ENCODE assay signal across 9 cellular contexts in genomic region chr14:74459289-74459946, GRCh38. TPM values are rescaled to one million over a fixed set of nuclear protein-coding genes. Genes with fewer than 3 reads are reported as not detected.
DNase-seq lines count a peak whose midpoint lies in the region; ATAC-seq, FAIRE-seq and TF ChIP-seq lines count a peak whose summit lies in the region.
"Had no signal": no experiment of that assay in that cellular context is flagged by ENCODE, and none has a peak within 500 bp of the region (broad histone marks: within the 10 kb centered on the region; RNA-seq: fewer than 3 reads in every experiment).

No MANE protein-coding gene starts in this region.

- no TSS peak for BruUV-seq in GM12878 (replicated peaks; lab: Mats Ljungman, UMichigan)

- POLR2A ChIA-PET in GM12878 (lab: Charles Lee), result no interaction called here

- H4K20me1 ChIP-seq in GM12878 (ENCODE audit: control insufficient read depth, insufficient read depth), result no peaks in the 10 kb centered on the region

- H3K9me3 ChIP-seq in GM12878 (replicated peaks; ENCODE audit: control insufficient read depth, insufficient read depth, low read length) (no peaks in the 10 kb centered on the region), tibial artery (no peaks in the 10 kb centered on the region)

- TF ChIP-seq CTCF in GM12878 (IDR thresholded peaks at IDR 0.05 in 2 of 3, conservative IDR thresholded peaks at IDR 0.05 in 1 of 3; ENCODE audit: control insufficient read depth in 2 of 3, extremely low read depth in 1 of 3, insufficient read depth in 1 of 3, low read depth in 3 of 3, low read length in 3 of 3) (peak; percentile 54 to 74 (median 61)), tibial artery (IDR thresholded peaks at IDR 0.05) (peak; percentile 40 to 45)

- H3K9ac ChIP-seq in GM12878 (ENCODE audit: control insufficient read depth, insufficient read depth, low read length), result no peak overlapping the region

- H3K27ac ChIP-seq in GM12878 (ENCODE audit: control insufficient read depth, insufficient read depth) (no peak overlapping the region), tibial artery (no peak overlapping the region)
- H3K27ac ChIP-seq: epithelial cell of prostate had no signal

- H3K4me2 ChIP-seq in GM12878 (ENCODE audit: control insufficient read depth, insufficient read depth), result no peak overlapping the region

- DNase-seq in AML-193 (lab: John Stamatoyannopoulos, UW) (peak; percentile 13 to 22), HCEC 1CT (peak; percentile 79), RPMI7951 (ENCODE audit: low read depth) (peak; percentile 70), GM12878 (ENCODE audit: low read depth, low spot score) (no peak), left kidney (ENCODE audit: low read depth, low spot score) (peak; percentile 34), tibial artery (peak in 1 of 2 donors; percentile 42), SHP77 treated with DMSO at 0.1 percent for 48 hours (lab: John Stamatoyannopoulos, UW) (no peak)
- no peak for DNase-seq in effector CD8-positive, alpha-beta T cell (lab: John Stamatoyannopoulos, UW)

- intact Hi-C loops in GM12878 (cut with micrococcal nuclease; ENCODE audit: unreplicated experiment), result no loop called here
- intact Hi-C loops in tibial artery (cut with DNase I; ENCODE audit: low total_unique reads), result no loop called here

- peak; percentile 69 for FAIRE-seq in GM12878 (lab: Jason Lieb, UNC)

- WGBS in GM12878 (ENCODE audit: insufficient coverage, insufficient replicate concordance, low lambda C conversion rate, missing lambda C conversion rate), result 37% methylated on average over 10 of the region's 10 CpGs

- no peak for TF ChIP-seq EP300 in GM12878 (IDR thresholded peaks at IDR 0.05; ENCODE audit: borderline replicate concordance in 1 of 2, control insufficient read depth in 1 of 2, low read depth in 2 of 2, low read length in 2 of 2)

- SMC1A ChIA-PET in GM12878 (lab: Charles Lee; ENCODE audit: uncharacterized antibody, unreplicated experiment), result interaction anchor here (1.3 kb wide), 1 partner anchor 31 kb away, joined by 5 read pairs; no protein-coding TSS in a partner anchor

- TF ChIP-seq POLR2A in GM12878 (IDR thresholded peaks at IDR 0.05; ENCODE audit: low read depth, low read length), result no peak

- RAD21 ChIA-PET in GM12878 (lab: Charles Lee; ENCODE audit: unreplicated experiment), result no interaction called here

- H3K27me3 ChIP-seq in GM12878 (replicated peaks in 1 of 2; ENCODE audit: control insufficient read depth in 2 of 2, insufficient read depth in 2 of 2, low read length in 1 of 2) (peaks cover 0 to 5% of the 10 kb centered on the region in 2 experiments; a peak in 2 of 4 replicates), tibial artery (no peaks in the 10 kb centered on the region)

- peak; percentile 41 for TF ChIP-seq RAD21 in GM12878 (IDR thresholded peaks at IDR 0.05; ENCODE audit: insufficient read depth, low read depth, low read length)

- ATAC-seq in GM12878, result peak; percentile 97

- CTCF ChIA-PET in GM12878 (lab: Yijun Ruan, JAX), result interaction anchor here (0.7 to 1.9 kb wide), 3 partner anchors 34 to 194 kb away, joined by 3 to 7 read pairs (median 3); partner anchors contain the start of genes ISCA2 and NPC2

- in situ Hi-C loops in GM12878 (cut with MboI), result no loop called here

- H3K36me3 ChIP-seq in GM12878 (ENCODE audit: control insufficient read depth in 2 of 2, insufficient read depth in 2 of 2, low read length in 1 of 2) (no peaks in the 10 kb centered on the region), tibial artery (no peaks in the 10 kb centered on the region)

- H3K4me1 ChIP-seq in GM12878 (ENCODE audit: control insufficient read depth, insufficient read depth, low read length), result no peaks in the 10 kb centered on the region
- no peaks in the 10 kb centered on the region for H3K4me1 ChIP-seq in tibial artery

- H2AFZ ChIP-seq in GM12878 (ENCODE audit: control insufficient read depth, low read depth, low read length), result no peak overlapping the region

- H3K4me3 ChIP-seq in GM12878, result no peak overlapping the region
- H3K4me3 ChIP-seq in tibial artery, result no peak overlapping the region

- H3K79me2 ChIP-seq in GM12878 (ENCODE audit: control insufficient read depth, insufficient read depth, low read length), result no peaks in the 10 kb centered on the region

TF ChIP-seq in GM12878, 131 proteins besides CTCF, POLR2A, EP300 and RAD21 (continues in another document):
- TF ChIP-seq CBX3 (IDR thresholded peaks at IDR 0.05; ENCODE audit: borderline replicate concordance, low read depth) (no peak), POLR2AphosphoS5 (IDR thresholded peaks at IDR 0.05; ENCODE audit: low read length) (no peak), IRF4 (IDR thresholded peaks at IDR 0.05; ENCODE audit: low read depth, low read length) (no peak), SMAD5 (IDR thresholded peaks at IDR 0.05; ENCODE audit: low read depth) (no peak), SMC3 (IDR thresholded peaks at IDR 0.05; ENCODE audit: borderline replicate concordance, low read length) (peak; percentile 26; the same call in 1 of the 2 replicates), YY1 (IDR thresholded peaks at IDR 0.05; ENCODE audit: low read depth, low read length) (0 out of 2 replicates have a peak, but pooled peaks have one; percentile 18), ZSCAN29 (IDR thresholded peaks at IDR 0.05) (no peak)

RNA-seq across cellular contexts. Expression of gene SYNDIG1L, which starts 33.4 kb away (rescaled TPM):
- not detected in 2 replicates for total RNA-seq in RPMI7951 (2014; rRNA removed; shearing (Covaris generic))
- not detected in 2 replicates for total RNA-seq in GM12878 (2013; cell fraction: nucleolus; rRNA removed)
- total RNA-seq in GM12878 (2014; rRNA removed) (not detected in 2 replicates), GM12878 (2014; rRNA removed; fragmentation: Illumina TruSeq; extraction: Trizol) (not detected in 2 replicates), GM12878 (2021) (not detected in 2 replicates)
- polyA plus RNA-seq in GM12878 (2011; ENCODE audit: low read depth), result not detected
- polyA plus RNA-seq in GM12878 (2011; rRNA removed) (0.03 TPM in 1 of 2 replicates, not detected in the other), GM12878 (2014; fragmentation: Illumina TruSeq; extraction: Trizol) (not detected in 2 replicates), GM12878 (2014; fragmentation: Nextera tagmentation; extraction: Ambion mirVana) (not detected), GM12878 (2014; rRNA removed) (0.04 TPM in 1 of 2 replicates, not detected in the other), GM12878 (2016; fragmentation: Nextera tagmentation; extraction: Ambion mirVana) (not detected)
- polyA plus RNA-seq in GM12878 (2011; cell fraction: cytosol; rRNA removed), result not detected in 2 replicates
- polyA plus RNA-seq in GM12878 (2011; cell fraction: nucleus; rRNA removed), result 0.04 TPM in 1 of 2 replicates, not detected in the other
- polyA plus RNA-seq in GM12878 (2012), result not detected in 2 replicates
- polyA minus RNA-seq in GM12878 (2011; rRNA and poly(A)+ RNA removed), result not detected in 2 replicates
- not detected in 2 replicates for polyA minus RNA-seq in GM12878 (2011; cell fraction: cytosol; rRNA and poly(A)+ RNA removed)
- polyA minus RNA-seq in GM12878 (2011; cell fraction: nucleus; rRNA and poly(A)+ RNA removed), result not detected in 2 replicates

RNA-seq across cellular contexts. Expression of gene NPC2, which starts 33.7 kb away (rescaled TPM):
- total RNA-seq in RPMI7951 (2014; rRNA removed; shearing (Covaris generic)), result 358 and 402 TPM in 2 replicates
- 36.7 and 57.3 TPM in 2 replicates for total RNA-seq in GM12878 (2013; cell fraction: nucleolus; rRNA removed)
- total RNA-seq in GM12878 (2014; rRNA removed), result 65.1 and 68.8 TPM in 2 replicates
- 40.6 and 44.4 TPM in 2 replicates for total RNA-seq in GM12878 (2014; rRNA removed; fragmentation: Illumina TruSeq; extraction: Trizol)
- 29.5 and 34.2 TPM in 2 replicates for total RNA-seq in GM12878 (2021)
- polyA plus RNA-seq in GM12878 (2011; ENCODE audit: low read depth), result 94.0 TPM
- 39.2 and 62.6 TPM in 2 replicates for polyA plus RNA-seq in GM12878 (2011; rRNA removed)
- 82.5 and 111 TPM in 2 replicates for polyA plus RNA-seq in GM12878 (2011; cell fraction: cytosol; rRNA removed)
- 42.5 and 66.1 TPM in 2 replicates for polyA plus RNA-seq in GM12878 (2011; cell fraction: nucleus; rRNA removed)
- 118 and 138 TPM in 2 replicates for polyA plus RNA-seq in GM12878 (2012)
- polyA plus RNA-seq in GM12878 (2014; fragmentation: Illumina TruSeq; extraction: Trizol), result 41.1 and 55.6 TPM in 2 replicates
- 100 to 1,000 TPM in 1 of 2 experiments, 10 to 100 TPM in 1; 77.8 to 109 TPM for polyA plus RNA-seq in GM12878 (2014; fragmentation: Nextera tagmentation; extraction: Ambion mirVana)
- 81.5 and 85.1 TPM in 2 replicates for polyA plus RNA-seq in GM12878 (2014; rRNA removed)
- 10 to 100 TPM; 40.6 to 44.7 TPM for polyA plus RNA-seq in GM12878 (2016; fragmentation: Nextera tagmentation; extraction: Ambion mirVana)
- polyA minus RNA-seq in GM12878 (2011; rRNA and poly(A)+ RNA removed), result 30.9 and 31.2 TPM in 2 replicates
- polyA minus RNA-seq in GM12878 (2011; cell fraction: cytosol; rRNA and poly(A)+ RNA removed), result 16.0 and 23.5 TPM in 2 replicates
- polyA minus RNA-seq in GM12878 (2011; cell fraction: nucleus; rRNA and poly(A)+ RNA removed), result 9.8 and 13.1 TPM in 2 replicates

RNA-seq across cellular contexts. Expression of gene ISCA2, which starts 34.1 kb away (rescaled TPM):
- total RNA-seq in RPMI7951 (2014; rRNA removed; shearing (Covaris generic)), result 32.4 and 36.1 TPM in 2 replicates
- total RNA-seq in GM12878 (2013; cell fraction: nucleolus; rRNA removed), result 24.7 and 25.9 TPM in 2 replicates
- total RNA-seq in GM12878 (2014; rRNA removed) (25.1 and 33.5 TPM in 2 replicates), GM12878 (2014; rRNA removed; fragmentation: Illumina TruSeq; extraction: Trizol) (15.2 and 16.7 TPM in 2 replicates), GM12878 (2021) (32.7 and 34.5 TPM in 2 replicates)
- 15.0 TPM for polyA plus RNA-seq in GM12878 (2011; ENCODE audit: low read depth)
- polyA plus RNA-seq in GM12878 (2011; rRNA removed) (42.3 and 50.9 TPM in 2 replicates), GM12878 (2014; fragmentation: Illumina TruSeq; extraction: Trizol) (32.3 and 41.6 TPM in 2 replicates), GM12878 (2014; fragmentation: Nextera tagmentation; extraction: Ambion mirVana) (10 to 100 TPM in 1 of 2 experiments, 1 to 10 TPM in 1; 7.5 to 22.5 TPM), GM12878 (2014; rRNA removed) (34.0 and 46.5 TPM in 2 replicates), GM12878 (2016; fragmentation: Nextera tagmentation; extraction: Ambion mirVana) (100 to 1,000 TPM; 104 to 116 TPM)
- 30.7 and 34.1 TPM in 2 replicates for polyA plus RNA-seq in GM12878 (2011; cell fraction: cytosol; rRNA removed)
- 17.0 and 19.9 TPM in 2 replicates for polyA plus RNA-seq in GM12878 (2011; cell fraction: nucleus; rRNA removed)
- 24.4 and 28.5 TPM in 2 replicates for polyA plus RNA-seq in GM12878 (2012)
- polyA minus RNA-seq in GM12878 (2011; rRNA and poly(A)+ RNA removed), result 5.9 and 6.1 TPM in 2 replicates
- polyA minus RNA-seq in GM12878 (2011; cell fraction: cytosol; rRNA and poly(A)+ RNA removed), result 3.1 and 10.0 TPM in 2 replicates
- polyA minus RNA-seq in GM12878 (2011; cell fraction: nucleus; rRNA and poly(A)+ RNA removed), result 2.9 and 3.1 TPM in 2 replicates

Comparison
In these comparisons a context has a peak if more than half of its experiments do, and no peak if none do; other contexts are left out.
1. DNase-seq: peak in AML-193 (2 of 2), HCEC 1CT (single experiment), RPMI7951 (single experiment) and left kidney (single experiment); none in GM12878 (single experiment), SHP77 treated with DMSO at 0.1 percent for 48 hours (single experiment) and effector CD8-positive, alpha-beta T cell (single experiment).